In the genomic region with DNA sequence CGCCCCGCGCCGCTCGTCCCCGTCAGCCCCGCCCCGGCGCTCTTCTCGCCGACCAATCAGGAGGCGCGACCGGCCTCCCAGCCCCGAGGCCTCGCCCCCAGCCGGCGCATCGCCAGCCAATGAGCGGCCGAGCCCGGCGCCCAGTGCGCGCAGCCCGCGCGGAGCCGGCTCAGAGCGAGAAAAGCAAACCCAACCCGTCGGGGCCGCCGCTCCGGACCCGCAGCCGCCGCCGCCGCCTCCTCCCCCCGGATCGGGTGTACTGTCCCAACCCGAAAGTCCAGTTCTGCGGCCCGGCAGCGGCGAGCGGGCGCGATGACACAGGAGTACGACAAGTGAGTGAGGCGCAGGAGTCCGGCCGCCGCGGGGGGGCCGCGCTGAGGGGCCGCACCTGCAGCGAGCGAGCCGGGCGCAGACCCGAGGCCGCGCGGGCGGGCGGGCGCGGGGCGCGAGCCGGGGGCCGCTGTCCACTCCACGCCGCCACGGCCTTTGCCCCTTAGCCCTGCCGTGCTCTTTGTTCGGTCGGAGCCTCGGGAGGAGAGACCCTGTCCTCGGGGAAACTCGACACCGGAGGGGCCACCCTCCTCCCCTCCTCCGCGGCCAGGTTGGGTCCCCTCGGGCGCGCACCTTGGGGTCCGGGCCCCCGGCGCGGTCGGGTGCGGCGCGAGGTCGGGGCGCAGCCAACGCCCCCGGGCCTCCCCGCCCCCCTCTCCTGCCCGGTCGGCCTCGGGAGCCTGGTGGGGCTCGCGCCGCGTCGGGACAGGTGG, we compare ENCODE assay signal across 8 cellular contexts. TPM values are rescaled to one million over a fixed set of nuclear protein-coding genes. Genes with fewer than 3 reads are reported as not detected.
A peak's percentile ranks its signal among the peaks of the same experiment; 100 is the strongest.
DNase-seq lines count a peak whose midpoint lies in the region; ATAC-seq and TF ChIP-seq lines count a peak whose summit lies in the region.

TSS of gene GRHL1 (plus strand) at position 172 of the 764 bp plus-strand sequence. CDS start at position 313, 141 bp downstream.

- peak in 1 of 4 donors; percentile 72 for TF ChIP-seq POLR2A in esophagus squamous epithelium (IDR thresholded peaks at IDR 0.05)

- H3K4me1 ChIP-seq in Panc1 (ENCODE audit: control insufficient read depth, insufficient read depth, low read length) (peaks cover 17% of the 10 kb centered on the region), esophagus squamous epithelium (peaks cover 0 to 40% (median 4%) of the 10 kb centered on the region in 3 donors), muscle layer of duodenum (ENCODE audit: control insufficient read depth in 1 of 2, insufficient read depth in 2 of 2, low read length in 2 of 2) (no peaks in the 10 kb centered on the region)

- BruUV-seq in Panc1 (replicated peaks; lab: Mats Ljungman, UMichigan), result no TSS peak

- DNase-seq in DMS114 treated with DMSO at 0.1 percent for 48 hours (lab: John Stamatoyannopoulos, UW; ENCODE audit: unreplicated experiment), result peak; percentile 57
- peak; percentile 89 for DNase-seq in KBM-7
- DNase-seq in Panc1 (ENCODE audit: low read depth, low spot score), result peak; percentile 24
- DNase-seq in activated T-cell treated with anti-CD3 and anti-CD28 coated beads, Interleukin-2, amount 50 U/mL, for 48 hours, result peak; percentile 92 to 94
- DNase-seq in esophagus squamous epithelium (lab: John Stamatoyannopoulos, UW), result peak; percentile 45
- DNase-seq in stimulated activated CD8-positive, alpha-beta memory T cell treated with anti-CD3 and anti-CD28 coated beads, Interleukin-7, amount 100 ng/mL, for 1 hour (ENCODE audit: low read depth in 2 of 2), result peak; percentile 77 to 79

- TF ChIP-seq CTCF in Panc1 (IDR thresholded peaks at IDR 0.05), result no peak
- TF ChIP-seq CTCF in esophagus squamous epithelium (IDR thresholded peaks at IDR 0.05), result no peak

- WGBS in esophagus squamous epithelium, 2 donors, result 0% methylated on average over 2 of the region's 111 CpGs; no CpG with 5 or more reads in 1 of the 2 donors

- H3K36me3 ChIP-seq in Panc1 (ENCODE audit: control insufficient read depth, insufficient read depth, low read length), result no peaks in the 10 kb centered on the region
- peaks cover 0 to 15% (median 0%) of the 10 kb centered on the region in 3 donors for H3K36me3 ChIP-seq in esophagus squamous epithelium
- no peaks in the 10 kb centered on the region for H3K36me3 ChIP-seq in muscle layer of duodenum (ENCODE audit: control insufficient read depth in 1 of 2, insufficient read depth in 2 of 2, low read length in 2 of 2)

- peak; percentile 95 for ATAC-seq in GM21786 (IDR thresholded peaks at IDR 0.05; ENCODE audit: unreplicated experiment)
- peak; percentile 96 for ATAC-seq in Panc1

- in situ Hi-C loops in KBM-7 (cut with MboI; ENCODE audit: low pct_unique_long_range_greater_than_20kb, low sequenced_read_pairs), result no loop called here
- in situ Hi-C loops in Panc1 (cut with HindIII; ENCODE audit: low pct_unique_long_range_greater_than_20kb, low sequenced_read_pairs), result no loop called here

- POLR2A ChIA-PET in Panc1 (lab: Charles Lee), result no interaction called here

- CTCF ChIA-PET in Panc1 (lab: Charles Lee), result no interaction called here

- H3K27me3 ChIP-seq in Panc1 (ENCODE audit: control insufficient read depth, insufficient read depth, low read length) (no peaks in the 10 kb centered on the region), esophagus squamous epithelium (peaks cover 0 to 11% (median 0%) of the 10 kb centered on the region in 4 donors), muscle layer of duodenum (ENCODE audit: low read depth, low read length) (no peaks in the 10 kb centered on the region)

- H3K9me3 ChIP-seq in Panc1 (ENCODE audit: control insufficient read depth, insufficient read depth, low read depth, low read length) (no peaks in the 10 kb centered on the region), esophagus squamous epithelium (no peaks in the 10 kb centered on the region), muscle layer of duodenum (ENCODE audit: control insufficient read depth in 1 of 2, low read length in 2 of 2) (no peaks in the 10 kb centered on the region)

- intact Hi-C loops in Panc1 (cut with micrococcal nuclease; ENCODE audit: unreplicated experiment) (no loop called here), esophagus squamous epithelium (cut with DNase I) (no loop called here)

- H3K4me3 ChIP-seq in Panc1 (ENCODE audit: low read depth in 2 of 2, low read length in 2 of 2), result peak within 1 kb of the TSS; percentile 72 to 75
- peak within 1 kb of the TSS; percentile 59 to 94 (median 76) for H3K4me3 ChIP-seq in esophagus squamous epithelium
- peak within 1 kb of the TSS; percentile 42 to 71 for H3K4me3 ChIP-seq in muscle layer of duodenum (ENCODE audit: low read depth in 1 of 2, low read length in 2 of 2)

- H3K27ac ChIP-seq in Panc1 (ENCODE audit: low read length), result peak within 1 kb of the TSS; percentile 64
- peak within 1 kb of the TSS; percentile 77 to 94 (median 92) for H3K27ac ChIP-seq in esophagus squamous epithelium
- H3K27ac ChIP-seq in muscle layer of duodenum (ENCODE audit: low read length), result no peak within 1 kb of the TSS

RNA-seq across cellular contexts. Expression of gene GRHL1, which starts in this region (rescaled TPM):
- total RNA-seq in Panc1 (2021; ENCODE audit: unreplicated experiment) (4.7 TPM), esophagus squamous epithelium (100 to 1,000 TPM in 3 of 4 donors, 10 to 100 TPM in 1; 76.3 to 192 (median 115) TPM)
- polyA plus RNA-seq in Panc1 (2012; ENCODE audit: insufficient read length), result 4.9 TPM

Comparison
In these comparisons a context has a peak if more than half of its experiments do, and no peak if none do; other contexts are left out.
1. RNA of gene GRHL1 (total RNA-seq): 76.3 to 192 TPM in esophagus squamous epithelium; 4.7 TPM in Panc1 (single experiment); every median in the first group is over 10 times any median in the second.
2. DNase-seq: peak in every context shown above with its lines; median percentile 93 in activated T-cell treated with anti-CD3 and anti-CD28 coated beads, Interleukin-2, amount 50 U/mL, for 48 hours; 89 in KBM-7; 78 in stimulated activated CD8-positive, alpha-beta memory T cell treated with anti-CD3 and anti-CD28 coated beads, Interleukin-7, amount 100 ng/mL, for 1 hour; 57 in DMS114 treated with DMSO at 0.1 percent for 48 hours; 45 in esophagus squamous epithelium; 24 in Panc1.
3. Peak in every context shown above with its lines, with median percentiles within 50 percentile points of each other: H3K4me3 ChIP-seq.